ENCODE assay signal across 8 cellular contexts in the genomic region with DNA sequence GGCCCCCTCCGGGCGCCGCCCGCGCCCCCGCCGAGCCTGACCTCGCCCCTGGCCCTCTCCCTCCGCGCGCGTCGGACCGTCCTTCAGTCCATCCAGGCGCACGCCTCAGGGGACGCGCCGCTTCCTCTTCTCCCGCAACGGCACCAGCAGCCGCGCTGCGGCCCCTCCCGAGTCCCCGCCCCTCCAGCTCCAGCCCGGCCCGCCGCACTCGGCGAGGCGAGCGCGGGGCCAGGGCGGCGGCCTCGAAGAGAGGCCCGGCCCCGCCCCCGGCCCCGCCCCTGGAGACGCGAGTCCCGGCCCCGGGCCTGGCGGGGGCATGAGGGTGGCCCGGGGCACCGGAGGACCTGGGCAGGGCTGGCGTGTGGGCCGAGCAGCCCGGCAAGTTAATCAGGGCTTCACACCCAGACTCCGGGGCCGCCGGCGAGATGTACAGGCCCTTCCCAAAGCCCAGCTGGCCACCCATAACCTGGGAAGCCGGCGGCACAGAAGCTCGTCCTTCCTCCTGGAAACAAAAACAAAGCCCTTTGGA. TPM values are rescaled to one million over a fixed set of nuclear protein-coding genes. Genes with fewer than 3 reads are reported as not detected.
DNase-seq lines count a peak whose midpoint lies in the region; ATAC-seq, FAIRE-seq and TF ChIP-seq lines count a peak whose summit lies in the region.

Gene IGSF3 (minus strand): TSS at position 157 of the 529 bp plus-strand sequence. CDS start 1,407 bp downstream, outside the sequence.

- no peaks in the 10 kb centered on the region for H3K9me3 ChIP-seq in A549

- no peaks in the 10 kb centered on the region for H3K36me3 ChIP-seq in brain microvascular endothelial cell (replicated peaks)

- H3K4me3 ChIP-seq in A549 = peak within 1 kb of the TSS; percentile 79
- H3K4me3 ChIP-seq in NB4 (ENCODE audit: low read depth, low read length) = peak within 1 kb of the TSS; percentile 47
- H3K4me3 ChIP-seq in brain microvascular endothelial cell (ENCODE audit: low read depth, low read length) = peak within 1 kb of the TSS; percentile 53

- ATAC-seq in A549 (peak; percentile 95), GM18909 (IDR thresholded peaks at IDR 0.05; ENCODE audit: poor library complexity, unreplicated experiment) (peak; percentile 60)

- DNase-seq in A549 (ENCODE audit: low read depth in 1 of 2, low spot score in 1 of 2) (peak; percentile 53 to 59), NB4 (ENCODE audit: low read depth) (peak; percentile 79), T-helper 22 cell (ENCODE audit: low read depth) (peak; percentile 19), brain microvascular endothelial cell (no peak), iris pigment epithelial cell (ENCODE audit: low read depth) (peak; percentile 24), putamen (ENCODE audit: low spot score) (no peak)
- peak; percentile 59 for DNase-seq in stimulated activated CD4-positive, alpha-beta T cell treated with anti-CD3 and anti-CD28 coated beads, Interleukin-12 subunit alpha, Interleukin-12 subunit beta, amount 100 ng/mL, for 4 hours

- POLR2A ChIA-PET in A549 (lab: Yijun Ruan, JAX) = interaction anchor here (0.6 to 1.5 kb wide), 3 partner anchors 11 to 1156 kb away, joined by 3 to 5 read pairs (median 3); no protein-coding TSS in a partner anchor

- peaks cover 27% of the 10 kb centered on the region for H3K27me3 ChIP-seq in brain microvascular endothelial cell (replicated peaks)

- in situ Hi-C loops in brain microvascular endothelial cell (cut with HindIII; ENCODE audit: low pct_ligation_motif_present, low sequenced_read_pairs) = no loop called here

- TF ChIP-seq EP300 in A549 (IDR thresholded peaks at IDR 0.05) = no peak

- no peak for TF ChIP-seq RAD21 in A549 (conservative IDR thresholded peaks at IDR 0.05 in 1 of 2, IDR thresholded peaks at IDR 0.05 in 1 of 2)

- WGBS in A549 (ENCODE audit: missing lambda C conversion rate) = 0% methylated on average over 5 of the region's 58 CpGs

- CTCF ChIA-PET in A549 (lab: Yijun Ruan, JAX) = interaction anchor here (1.3 kb wide), 1 partner anchor 57 kb away, joined by 3 read pairs; no protein-coding TSS in a partner anchor

- H3K4me2 ChIP-seq in A549 = peak within 1 kb of the TSS; percentile 94

- H3K4me1 ChIP-seq in A549 = peaks cover 7% of the 10 kb centered on the region; the same call in 1 of the 3 replicates

- peak; percentile 42; the same call in 1 of the 2 replicates for TF ChIP-seq POLR2A in A549 (IDR thresholded peaks at IDR 0.05; ENCODE audit: low read length)
- no peak for TF ChIP-seq POLR2A in NB4 (IDR thresholded peaks at IDR 0.05; ENCODE audit: extremely low read depth, insufficient read length)

- H3K27ac ChIP-seq in A549 = peak within 1 kb of the TSS; percentile 73 to 99
- no peak within 1 kb of the TSS for H3K27ac ChIP-seq in brain microvascular endothelial cell

- FAIRE-seq in A549 (lab: Jason Lieb, UNC) = no peak

- TF ChIP-seq CTCF in A549 (IDR thresholded peaks at IDR 0.05) (no peak), NB4 (IDR thresholded peaks at IDR 0.05; ENCODE audit: low read depth, low read length) (no peak), brain microvascular endothelial cell (IDR thresholded peaks at IDR 0.05; ENCODE audit: low read depth, low read length, missing control alignments) (no peak)

TF ChIP-seq in A549, 52 proteins besides CTCF, POLR2A, EP300 and RAD21:
- TF ChIP-seq, protein P1, sequence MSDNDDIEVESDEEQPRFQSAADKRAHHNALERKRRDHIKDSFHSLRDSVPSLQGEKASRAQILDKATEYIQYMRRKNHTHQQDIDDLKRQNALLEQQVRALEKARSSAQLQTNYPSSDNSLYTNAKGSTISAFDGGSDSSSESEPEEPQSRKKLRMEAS (IDR thresholded peaks at IDR 0.05) = 0 out of 2 replicates have a peak, but pooled peaks have one; percentile 13
- TF ChIP-seq PHF8 (IDR thresholded peaks at IDR 0.05; ENCODE audit: borderline replicate concordance, low read depth) (peak; percentile 58; the same call in 1 of the 2 replicates), FOSB (CRISPR knock-in tag; IDR thresholded peaks at IDR 0.05) (no peak), RCOR1 (IDR thresholded peaks at IDR 0.05; ENCODE audit: low read depth, low read length) (no peak), JUN (IDR thresholded peaks at IDR 0.05) (peak in 1 of 2 experiments; percentile 49; a peak in 1 of 5 replicates)
- TF ChIP-seq, protein P2, sequence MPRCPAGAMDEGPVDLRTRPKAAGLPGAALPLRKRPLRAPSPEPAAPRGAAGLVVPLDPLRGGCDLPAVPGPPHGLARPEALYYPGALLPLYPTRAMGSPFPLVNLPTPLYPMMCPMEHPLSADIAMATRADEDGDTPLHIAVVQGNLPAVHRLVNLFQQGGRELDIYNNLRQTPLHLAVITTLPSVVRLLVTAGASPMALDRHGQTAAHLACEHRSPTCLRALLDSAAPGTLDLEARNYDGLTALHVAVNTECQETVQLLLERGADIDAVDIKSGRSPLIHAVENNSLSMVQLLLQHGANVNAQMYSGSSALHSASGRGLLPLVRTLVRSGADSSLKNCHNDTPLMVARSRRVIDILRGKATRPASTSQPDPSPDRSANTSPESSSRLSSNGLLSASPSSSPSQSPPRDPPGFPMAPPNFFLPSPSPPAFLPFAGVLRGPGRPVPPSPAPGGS (IDR thresholded peaks at IDR 0.05) = 0 out of 3 replicates have a peak, but pooled peaks have one; percentile 45
TF ChIP-seq in A549: peak in this region for 4.

RNA-seq across cellular contexts. Expression of gene IGSF3, which starts in this region (rescaled TPM):
- polyA plus RNA-seq in A549 (2011; rRNA removed) (21.9 and 24.7 TPM in 2 replicates), A549 (2017; fragmentation: RNase III; extraction: RNeasy Plus Mini Kit Qiagen cat#74134 plus additional on column Dnase treatment) (15.9 to 18.5 TPM (median 17.4 TPM) in 3 replicates)
- 11.9 and 14.3 TPM in 2 replicates for polyA plus RNA-seq in A549 (2012; cell fraction: cytosol; rRNA removed)
- 24.8 and 31.2 TPM in 2 replicates for polyA plus RNA-seq in A549 (2012; cell fraction: nucleus; rRNA removed)
- polyA minus RNA-seq in A549 (2011; rRNA and poly(A)+ RNA removed) = 42.8 and 49.7 TPM in 2 replicates

Comparison
In these comparisons a context has a peak if more than half of its experiments do, and no peak if none do; other contexts are left out.
1. DNase-seq: peak in A549 (2 of 2), NB4 (single experiment), T-helper 22 cell (single experiment), iris pigment epithelial cell (single experiment) and stimulated activated CD4-positive, alpha-beta T cell treated with anti-CD3 and anti-CD28 coated beads, Interleukin-12 subunit alpha, Interleukin-12 subunit beta, amount 100 ng/mL, for 4 hours (single experiment); none in brain microvascular endothelial cell (single experiment) and putamen (single experiment).
2. Peak in every context shown above with its lines, with median percentiles within 50 percentile points of each other: H3K4me3 ChIP-seq.